17 cellular contexts compared by ENCODE assay signal in genomic region chr11:118153976-118154375, GRCh38. TPM values are rescaled to one million over a fixed set of nuclear protein-coding genes. Genes with fewer than 3 reads are reported as not detected.
A peak's percentile ranks its signal among the peaks of the same experiment; 100 is the strongest.
DNase-seq lines count a peak whose midpoint lies in the region; ATAC-seq and TF ChIP-seq lines count a peak whose summit lies in the region.
"Had no signal": no experiment of that assay in that cellular context is flagged by ENCODE, and none has a peak within 500 bp of the region (broad histone marks: within the 10 kb centered on the region; RNA-seq: fewer than 3 reads in every experiment).

No MANE protein-coding gene starts in this region.

- 67 to 78% methylated on average over 10 to 11 of the region's 11 CpGs for WGBS in endodermal cell (ENCODE audit: insufficient coverage in 1 of 2, insufficient read length in 1 of 2), 2 experiments

- H3K27me3 ChIP-seq in WERI-Rb-1 (ENCODE audit: insufficient read depth, low read depth, severe bottlenecking) (no peaks in the 10 kb centered on the region), endodermal cell (ENCODE audit: control insufficient read depth, insufficient read depth, low read length, poor library complexity, severe bottlenecking) (peaks cover 100% of the 10 kb centered on the region)

- peaks cover 15% of the 10 kb centered on the region for H3K4me1 Mint-ChIP-seq in activated naive CD4-positive, alpha-beta T cell treated with anti-CD3 and anti-CD28 coated beads, Interleukin-2, amount 10 ng/mL, durations not matched to agents 7 days and 5 days
- H3K4me1 Mint-ChIP-seq in endodermal cell (peaks cover 23% of the 10 kb centered on the region), progenitor cell of endocrine pancreas (ENCODE audit: low read depth) (peaks cover 9% of the 10 kb centered on the region)

- no peaks in the 10 kb centered on the region for H3K9me3 Mint-ChIP-seq in activated naive CD4-positive, alpha-beta T cell treated with anti-CD3 and anti-CD28 coated beads, Interleukin-2, amount 10 ng/mL, durations not matched to agents 7 days and 5 days
- no peaks in the 10 kb centered on the region for H3K9me3 Mint-ChIP-seq in endodermal cell
- no peaks in the 10 kb centered on the region for H3K9me3 Mint-ChIP-seq in progenitor cell of endocrine pancreas (ENCODE audit: low read depth)

- peaks cover 100% of the 10 kb centered on the region for H3K27me3 Mint-ChIP-seq in activated naive CD4-positive, alpha-beta T cell treated with anti-CD3 and anti-CD28 coated beads, Interleukin-2, amount 10 ng/mL, durations not matched to agents 7 days and 5 days
- H3K27me3 Mint-ChIP-seq in endodermal cell (ENCODE audit: insufficient read depth) (peaks cover 99% of the 10 kb centered on the region), progenitor cell of endocrine pancreas (peaks cover 96% of the 10 kb centered on the region)

- no peak overlapping the region for H3K9ac ChIP-seq in endodermal cell (ENCODE audit: extremely low read depth, low read length, poor library complexity, severe bottlenecking)

- no peaks in the 10 kb centered on the region for H3K9me3 ChIP-seq in WERI-Rb-1 (ENCODE audit: severe bottlenecking)
- H3K9me3 ChIP-seq in endodermal cell (ENCODE audit: control insufficient read depth, low read length): no peaks in the 10 kb centered on the region
- H3K9me3 ChIP-seq: sigmoid colon, suprapubic skin had no signal

- CTCF ChIA-PET in activated naive CD4-positive, alpha-beta T cell treated with anti-CD3 and anti-CD28 coated beads, Interleukin-2, amount 10 ng/mL, durations not matched to agents 7 days and 5 days (lab: Charles Lee): no interaction called here

- DNase-seq in activated naive CD4-positive, alpha-beta T cell treated with anti-CD3 and anti-CD28 coated beads, Interleukin-2, amount 10 ng/mL, durations not matched to agents 7 days and 5 days: no peak
- no peak for DNase-seq in activated naive CD4-positive, alpha-beta T cell (lab: John Stamatoyannopoulos, UW)
- no peak for DNase-seq in WERI-Rb-1
- no peak for DNase-seq in endodermal cell
- no peak for DNase-seq in progenitor cell of endocrine pancreas (ENCODE audit: low spot score, unreplicated experiment)
- no peak for DNase-seq in globus pallidus (ENCODE audit: low spot score)
- DNase-seq: Kasumi-1; NCI-H1436 treated with DMSO at 0.1 percent for 48 hours; NCI-H226; nucleus accumbens; RPMI8226; sigmoid colon; stimulated activated CD4-positive, alpha-beta T cell treated with anti-CD3 and anti-CD28 coated beads, Interleukin-2, amount 100 ng/mL, for 24 hours had no signal

- peak overlapping the region; percentile 27 for H3K4me3 Mint-ChIP-seq in activated naive CD4-positive, alpha-beta T cell treated with anti-CD3 and anti-CD28 coated beads, Interleukin-2, amount 10 ng/mL, durations not matched to agents 7 days and 5 days
- H3K4me3 Mint-ChIP-seq in endodermal cell: peak overlapping the region; percentile 58
- peak overlapping the region; percentile 56 for H3K4me3 Mint-ChIP-seq in progenitor cell of endocrine pancreas (ENCODE audit: low read depth)

- no peak overlapping the region for H3K27ac Mint-ChIP-seq in activated naive CD4-positive, alpha-beta T cell treated with anti-CD3 and anti-CD28 coated beads, Interleukin-2, amount 10 ng/mL, durations not matched to agents 7 days and 5 days
- H3K27ac Mint-ChIP-seq in endodermal cell (no peak overlapping the region), progenitor cell of endocrine pancreas (no peak overlapping the region)

- H3K27ac ChIP-seq in WERI-Rb-1: peak overlapping the region; percentile 35
- no peak overlapping the region for H3K27ac ChIP-seq in endodermal cell (ENCODE audit: low read depth, low read length)
- H3K27ac ChIP-seq: suprapubic skin had no signal

- TF ChIP-seq CTCF in WERI-Rb-1 (IDR thresholded peaks at IDR 0.05; ENCODE audit: low read depth, low read length) (no peak), endodermal cell (conservative IDR thresholded peaks at IDR 0.05) (no peak), progenitor cell of endocrine pancreas (IDR thresholded peaks at IDR 0.05; ENCODE audit: unreplicated experiment) (no peak)

- H3K36me3 ChIP-seq in WERI-Rb-1 (no peaks in the 10 kb centered on the region), endodermal cell (ENCODE audit: control insufficient read depth, insufficient read depth, low read length) (no peaks in the 10 kb centered on the region)
- H3K36me3 ChIP-seq: sigmoid colon, suprapubic skin had no signal

- H3K4me3 ChIP-seq in WERI-Rb-1 (ENCODE audit: low read depth, low read length) (no peak overlapping the region), endodermal cell (ENCODE audit: low read length) (no peak overlapping the region)
- H3K4me3 ChIP-seq: lung had no signal

- H3K4me1 ChIP-seq in endodermal cell (ENCODE audit: control insufficient read depth, insufficient read depth, low read length): peaks cover 3% of the 10 kb centered on the region

- H3K36me3 Mint-ChIP-seq in activated naive CD4-positive, alpha-beta T cell treated with anti-CD3 and anti-CD28 coated beads, Interleukin-2, amount 10 ng/mL, durations not matched to agents 7 days and 5 days: no peaks in the 10 kb centered on the region
- H3K36me3 Mint-ChIP-seq in endodermal cell (ENCODE audit: low read depth): no peaks in the 10 kb centered on the region
- H3K36me3 Mint-ChIP-seq in progenitor cell of endocrine pancreas (ENCODE audit: insufficient read depth): no peaks in the 10 kb centered on the region

- no peak for ATAC-seq in activated CD4-positive, CD25-positive, alpha-beta regulatory T cell treated with anti-CD3 and anti-CD28 coated beads, Interleukin-2, amount 50 U/mL, for 24 hours
- ATAC-seq in HG03039 (IDR thresholded peaks at IDR 0.05; ENCODE audit: unreplicated experiment): no peak

RNA-seq across cellular contexts. Expression of gene SCN4B, which starts 1.4 kb away (rescaled TPM):
- total RNA-seq in endodermal cell: under 1 TPM; 0.15 to 0.20 TPM
- polyA plus RNA-seq in endodermal cell (2013, experiment 1 of 2): 2.2 TPM
- 1.9 TPM for polyA plus RNA-seq in endodermal cell (2013, experiment 2 of 2)
- total RNA-seq in progenitor cell of endocrine pancreas: 0.16 TPM in 1 of 2 replicates, not detected in the other

RNA-seq across cellular contexts. Expression of gene SCN2B, which starts 22.5 kb away (rescaled TPM):
- total RNA-seq in endodermal cell: under 1 TPM; 0.11 to 0.20 TPM
- 0.32 TPM for polyA plus RNA-seq in endodermal cell (2013, experiment 1 of 2)
- 0.17 TPM for polyA plus RNA-seq in endodermal cell (2013, experiment 2 of 2)
- 0.05 and 0.07 TPM in 2 replicates for total RNA-seq in progenitor cell of endocrine pancreas
